ENCODE assay signal across 1 cellular context in genomic region chr20:1906361-1907051, GRCh38.
TF ChIP-seq lines count a peak whose summit lies in the region.

No MANE protein-coding gene starts in this region.

TF ChIP-seq in GM12878, 131 proteins besides CTCF, POLR2A, EP300 and RAD21 (continued from another document and continues in another):
- TF ChIP-seq CUX1 (IDR thresholded peaks at IDR 0.05; ENCODE audit: insufficient replicate concordance, low read depth, low read length) (no peak), POLR2AphosphoS5 (IDR thresholded peaks at IDR 0.05; ENCODE audit: low read length) (no peak), REST (IDR thresholded peaks at IDR 0.05; ENCODE audit: low read depth, low read length) (no peak), TCF12 (IDR thresholded peaks at IDR 0.05; ENCODE audit: low read depth, low read length) (no peak), ZBTB40 (IDR thresholded peaks at IDR 0.05; ENCODE audit: borderline replicate concordance) (no peak), JUND (IDR thresholded peaks at IDR 0.05; ENCODE audit: low read depth, low read length) (no peak), POLR2AphosphoS2 (IDR thresholded peaks at IDR 0.05; ENCODE audit: low read depth, low read length) (no peak), SMAD1 (IDR thresholded peaks at IDR 0.05; ENCODE audit: low read depth, partially characterized antibody) (no peak), CBFB (IDR thresholded peaks at IDR 0.05; ENCODE audit: low read depth) (no peak), ZNF207 (IDR thresholded peaks at IDR 0.05; ENCODE audit: borderline replicate concordance) (no peak), TCF3 (IDR thresholded peaks at IDR 0.05; ENCODE audit: borderline replicate concordance, insufficient read depth, low read depth, low read length) (no peak), ZSCAN29 (IDR thresholded peaks at IDR 0.05) (no peak), BCL3 (IDR thresholded peaks at IDR 0.05; ENCODE audit: borderline replicate concordance, insufficient read depth, low read depth, low read length, poor library complexity, severe bottlenecking) (no peak), BHLHE40 (IDR thresholded peaks at IDR 0.05; ENCODE audit: borderline replicate concordance in 1 of 2, low read depth in 2 of 2, low read length in 1 of 2) (peak; percentile 28 to 70; a peak in 1 of 4 replicates), GATAD2B (conservative IDR thresholded peaks at IDR 0.05; ENCODE audit: low read depth) (no peak), ZNF274 (IDR thresholded peaks at IDR 0.05; ENCODE audit: insufficient read depth, insufficient read length) (no peak), PAX8 (IDR thresholded peaks at IDR 0.05) (no peak), IKZF2 (IDR thresholded peaks at IDR 0.05) (peak; percentile 28 to 47; a peak in 1 of 4 replicates), RBBP5 (conservative IDR thresholded peaks at IDR 0.05) (no peak), WRNIP1 (IDR thresholded peaks at IDR 0.05; ENCODE audit: borderline replicate concordance, low read depth, low read length) (no peak), E4F1 (IDR thresholded peaks at IDR 0.05; ENCODE audit: borderline replicate concordance, partially characterized antibody) (no peak), SKIL (IDR thresholded peaks at IDR 0.05; ENCODE audit: low read depth, poor library complexity, severe bottlenecking) (no peak), JUNB (IDR thresholded peaks at IDR 0.05) (0 out of 2 replicates have a peak, but pooled peaks have one; percentile 28), IKZF1 (conservative IDR thresholded peaks at IDR 0.05) (0 out of 2 replicates have a peak, but pooled peaks have one; percentile 36), CEBPZ (IDR thresholded peaks at IDR 0.05; ENCODE audit: low read depth, low read length) (no peak)
- TF ChIP-seq, protein P1, sequence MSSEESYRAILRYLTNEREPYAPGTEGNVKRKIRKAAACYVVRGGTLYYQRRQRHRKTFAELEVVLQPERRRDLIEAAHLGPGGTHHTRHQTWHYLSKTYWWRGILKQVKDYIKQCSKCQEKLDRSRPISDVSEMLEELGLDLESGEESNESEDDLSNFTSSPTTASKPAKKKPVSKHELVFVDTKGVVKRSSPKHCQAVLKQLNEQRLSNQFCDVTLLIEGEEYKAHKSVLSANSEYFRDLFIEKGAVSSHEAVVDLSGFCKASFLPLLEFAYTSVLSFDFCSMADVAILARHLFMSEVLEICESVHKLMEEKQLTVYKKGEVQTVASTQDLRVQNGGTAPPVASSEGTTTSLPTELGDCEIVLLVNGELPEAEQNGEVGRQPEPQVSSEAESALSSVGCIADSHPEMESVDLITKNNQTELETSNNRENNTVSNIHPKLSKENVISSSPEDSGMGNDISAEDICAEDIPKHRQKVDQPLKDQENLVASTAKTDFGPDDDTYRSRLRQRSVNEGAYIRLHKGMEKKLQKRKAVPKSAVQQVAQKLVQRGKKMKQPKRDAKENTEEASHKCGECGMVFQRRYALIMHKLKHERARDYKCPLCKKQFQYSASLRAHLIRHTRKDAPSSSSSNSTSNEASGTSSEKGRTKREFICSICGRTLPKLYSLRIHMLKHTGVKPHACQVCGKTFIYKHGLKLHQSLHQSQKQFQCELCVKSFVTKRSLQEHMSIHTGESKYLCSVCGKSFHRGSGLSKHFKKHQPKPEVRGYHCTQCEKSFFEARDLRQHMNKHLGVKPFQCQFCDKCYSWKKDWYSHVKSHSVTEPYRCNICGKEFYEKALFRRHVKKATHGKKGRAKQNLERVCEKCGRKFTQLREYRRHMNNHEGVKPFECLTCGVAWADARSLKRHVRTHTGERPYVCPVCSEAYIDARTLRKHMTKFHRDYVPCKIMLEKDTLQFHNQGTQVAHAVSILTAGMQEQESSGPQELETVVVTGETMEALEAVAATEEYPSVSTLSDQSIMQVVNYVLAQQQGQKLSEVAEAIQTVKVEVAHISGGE (CRISPR knock-in tag; IDR thresholded peaks at IDR 0.05), result no peak
